22 cellular contexts compared by ENCODE assay signal in genomic region chr19:7210359-7210758, GRCh38.
"Had no signal": no experiment of that assay in that cellular context is flagged by ENCODE, and none has a peak within 500 bp of the region (broad histone marks: within the 10 kb centered on the region; RNA-seq: fewer than 3 reads in every experiment).

No MANE protein-coding gene starts in this region.

- H3K9me3 ChIP-seq: left lung, neutrophil, sigmoid colon, spleen, suprapubic skin, tibial nerve, upper lobe of left lung, vagina had no signal

- H3K27ac ChIP-seq: left lung, neural progenitor cell, neutrophil, suprapubic skin, upper lobe of left lung, vagina had no signal

- DNase-seq: immature natural killer cell; left colon; left lung; mesendoderm; naive B cell; natural killer cell; nephron progenitor cell; occipital lobe; right cardiac atrium; sigmoid colon; small intestine; spleen; stimulated activated CD4-positive, alpha-beta T cell treated with anti-CD3 and anti-CD28 coated beads, Interleukin-4, amount 100 ng/mL, for 24 hours; stimulated activated naive CD4-positive, alpha-beta T cell; upper lobe of left lung had no signal

- H3K4me3 ChIP-seq: left lung, lung, neural progenitor cell, sigmoid colon, spleen, suprapubic skin, tibial nerve, upper lobe of left lung, vagina had no signal

- H3K4me1 ChIP-seq: neural progenitor cell had no signal

- H3K36me3 ChIP-seq: left lung, neural progenitor cell, neutrophil, sigmoid colon, spleen, suprapubic skin, tibial nerve, upper lobe of left lung, vagina had no signal

- H3K27me3 ChIP-seq: left lung, neural progenitor cell, neutrophil, sigmoid colon, spleen, suprapubic skin, tibial nerve, upper lobe of left lung, vagina had no signal

- ATAC-seq: left colon; left lung; natural killer cell; right cardiac atrium; stimulated activated effector memory CD8-positive, alpha-beta T cell treated with anti-CD3 and anti-CD28 coated beads, Interleukin-12 subunit alpha, Interleukin-12 subunit beta, amount 100 ng/mL, for 72 hours had no signal
